1 cellular context compared by ENCODE assay signal in genomic region chr11:12046636-12047236, GRCh38.
TF ChIP-seq lines count a peak whose summit lies in the region.

No MANE protein-coding gene starts in this region.

TF ChIP-seq in HCT116, 20 proteins besides CTCF, POLR2A, EP300 and RAD21:
- no peak for TF ChIP-seq SIN3A (IDR thresholded peaks at IDR 0.05; ENCODE audit: low read depth)
- TF ChIP-seq REST (IDR thresholded peaks at IDR 0.05; ENCODE audit: low read depth): no peak
- no peak for TF ChIP-seq CEBPB (IDR thresholded peaks at IDR 0.05; ENCODE audit: low read depth)
- TF ChIP-seq MAX (IDR thresholded peaks at IDR 0.05): no peak
- TF ChIP-seq SP1 (IDR thresholded peaks at IDR 0.05; ENCODE audit: low read depth): no peak
- no peak for TF ChIP-seq SRF (IDR thresholded peaks at IDR 0.05; ENCODE audit: low read depth)
- TF ChIP-seq FOSL1 (IDR thresholded peaks at IDR 0.05; ENCODE audit: low read depth): no peak
- TF ChIP-seq CBX3 (IDR thresholded peaks at IDR 0.05; ENCODE audit: low read depth): no peak
- TF ChIP-seq EZH2 (IDR thresholded peaks at IDR 0.05): no peak
- no peak for TF ChIP-seq YY1 (IDR thresholded peaks at IDR 0.05; ENCODE audit: extremely low read depth, insufficient replicate concordance, low read depth, low read length)
- TF ChIP-seq TCF7L2 (IDR thresholded peaks at IDR 0.05; ENCODE audit: borderline replicate concordance, extremely low read depth, insufficient read depth, insufficient read length): no peak
